In the genomic region with DNA sequence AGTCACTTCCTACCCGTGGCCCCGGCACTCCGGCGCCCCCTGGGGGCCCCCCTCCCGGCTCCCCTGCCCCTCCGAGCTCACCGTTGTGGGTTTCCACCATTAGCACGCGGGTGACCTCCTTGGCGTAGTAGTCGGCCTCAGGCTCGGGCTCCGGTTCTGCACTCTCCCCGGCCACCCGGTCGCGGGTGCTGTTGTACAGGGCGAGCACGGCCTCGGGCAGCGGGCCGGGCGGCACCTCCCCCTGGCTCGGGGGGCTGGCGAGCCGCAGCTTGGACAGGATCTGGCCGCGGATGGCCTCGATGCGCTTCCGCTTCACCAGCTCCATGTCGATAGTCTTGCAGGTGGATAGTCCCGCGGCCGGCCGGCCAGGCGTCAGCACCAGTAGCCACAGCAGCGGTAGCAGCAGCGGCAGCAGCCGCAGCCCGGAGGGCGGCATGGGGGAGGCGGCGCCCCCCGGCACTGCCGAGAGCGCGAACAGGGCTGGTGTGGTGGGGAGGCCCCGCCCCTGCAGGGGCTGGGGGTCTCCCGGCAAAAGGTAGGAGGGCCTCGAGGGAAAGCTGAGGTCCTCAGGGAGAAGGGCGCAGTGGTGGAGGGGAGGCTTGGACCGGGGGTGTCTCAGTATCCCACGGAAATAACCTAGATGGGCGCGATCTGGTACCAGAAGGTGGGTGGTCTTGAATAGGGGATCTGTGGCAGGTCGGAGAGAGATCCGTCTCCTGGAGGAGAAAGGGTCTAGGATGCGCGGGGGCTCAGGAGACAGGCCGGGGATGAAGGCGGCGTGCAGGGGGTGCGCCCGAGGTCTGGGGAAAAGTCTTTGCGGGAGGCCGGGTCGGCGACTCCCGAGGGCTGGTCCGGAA, we compare ENCODE assay signal across 1 cellular context.
TF ChIP-seq lines count a peak whose summit lies in the region.

No MANE protein-coding gene starts in this region.

TF ChIP-seq in HepG2, 621 proteins besides CTCF, POLR2A, EP300 and RAD21 (continued from another document and continues in another):
- peak; percentile 45; the same call in 1 of the 2 replicates for TF ChIP-seq HIC2 (CRISPR knock-in tag; IDR thresholded peaks at IDR 0.05; ENCODE audit: low read depth)
- no peak for TF ChIP-seq ZNF33A (CRISPR knock-in tag; IDR thresholded peaks at IDR 0.05; ENCODE audit: borderline replicate concordance)
- peak; percentile 32; the same call in 1 of the 2 replicates for TF ChIP-seq ZNF574 (CRISPR knock-in tag; IDR thresholded peaks at IDR 0.05)
- no peak for TF ChIP-seq MAFK (conservative IDR thresholded peaks at IDR 0.05 in 1 of 2, IDR thresholded peaks at IDR 0.05 in 1 of 2; ENCODE audit: low read length in 2 of 2)
- TF ChIP-seq, protein P1, sequence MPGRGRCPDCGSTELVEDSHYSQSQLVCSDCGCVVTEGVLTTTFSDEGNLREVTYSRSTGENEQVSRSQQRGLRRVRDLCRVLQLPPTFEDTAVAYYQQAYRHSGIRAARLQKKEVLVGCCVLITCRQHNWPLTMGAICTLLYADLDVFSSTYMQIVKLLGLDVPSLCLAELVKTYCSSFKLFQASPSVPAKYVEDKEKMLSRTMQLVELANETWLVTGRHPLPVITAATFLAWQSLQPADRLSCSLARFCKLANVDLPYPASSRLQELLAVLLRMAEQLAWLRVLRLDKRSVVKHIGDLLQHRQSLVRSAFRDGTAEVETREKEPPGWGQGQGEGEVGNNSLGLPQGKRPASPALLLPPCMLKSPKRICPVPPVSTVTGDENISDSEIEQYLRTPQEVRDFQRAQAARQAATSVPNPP (CRISPR knock-in tag; IDR thresholded peaks at IDR 0.05) = no peak
- TF ChIP-seq SRSF1 (optimal IDR thresholded peaks at IDR 0.05; ENCODE audit: low read depth, low read length) = no peak
- TF ChIP-seq ZNF781 (CRISPR knock-in tag; IDR thresholded peaks at IDR 0.05; ENCODE audit: borderline replicate concordance, not compliant biosample characterization) = no peak
- no peak for TF ChIP-seq ZBTB42 (CRISPR knock-in tag; IDR thresholded peaks at IDR 0.05)
- TF ChIP-seq HNRNPUL1 (IDR thresholded peaks at IDR 0.05; ENCODE audit: low read depth, low read length) = no peak
- no peak for TF ChIP-seq ZNF510 (CRISPR knock-in tag; IDR thresholded peaks at IDR 0.05; ENCODE audit: low read depth)
- peak; percentile 43; the same call in 1 of the 2 replicates for TF ChIP-seq ZNF770 (CRISPR knock-in tag; IDR thresholded peaks at IDR 0.05)
- TF ChIP-seq ZNF256 (CRISPR knock-in tag; conservative IDR thresholded peaks at IDR 0.05) = peak; percentile 42; the same call in 1 of the 2 replicates
- no peak for TF ChIP-seq HMGA1 (CRISPR knock-in tag; conservative IDR thresholded peaks at IDR 0.05)
- peak; percentile 77 for TF ChIP-seq YY1 (IDR thresholded peaks at IDR 0.05; ENCODE audit: insufficient read depth, insufficient replicate concordance, low read depth, low read length)
- no peak for TF ChIP-seq PREB (CRISPR knock-in tag; IDR thresholded peaks at IDR 0.05)
- peak; percentile 47; the same call in 1 of the 2 replicates for TF ChIP-seq TAF1 (CRISPR knock-in tag; IDR thresholded peaks at IDR 0.05)
- TF ChIP-seq DBP (CRISPR knock-in tag; IDR thresholded peaks at IDR 0.05; ENCODE audit: not compliant biosample characterization) = peak; percentile 33
- 0 out of 2 replicates have a peak, but pooled peaks have one; percentile 87 for TF ChIP-seq REL (CRISPR knock-in tag; conservative IDR thresholded peaks at IDR 0.05)
- TF ChIP-seq ZNF878 (CRISPR knock-in tag; IDR thresholded peaks at IDR 0.05) = 0 out of 2 replicates have a peak, but pooled peaks have one; percentile 47
- TF ChIP-seq ZNF768 (CRISPR knock-in tag; IDR thresholded peaks at IDR 0.05) = peak; percentile 44; the same call in 1 of the 2 replicates
- 0 out of 2 replicates have a peak, but pooled peaks have one; percentile 21 for TF ChIP-seq ZNF441 (CRISPR knock-in tag; IDR thresholded peaks at IDR 0.05; ENCODE audit: borderline replicate concordance)
- TF ChIP-seq GABPB1 (CRISPR knock-in tag; IDR thresholded peaks at IDR 0.05) = peak; percentile 73
- 0 out of 2 replicates have a peak, but pooled peaks have one; percentile 43 for TF ChIP-seq ZNF879 (CRISPR knock-in tag; IDR thresholded peaks at IDR 0.05)
- TF ChIP-seq PHF21A (CRISPR knock-in tag; IDR thresholded peaks at IDR 0.05) = no peak
- TF ChIP-seq ONECUT2 (CRISPR knock-in tag; IDR thresholded peaks at IDR 0.05) = no peak
- TF ChIP-seq NONO (IDR thresholded peaks at IDR 0.05) = no peak
- TF ChIP-seq NONO (CRISPR knock-in tag; conservative IDR thresholded peaks at IDR 0.05) = peak; percentile 69; the same call in 1 of the 2 replicates
- 0 out of 2 replicates have a peak, but pooled peaks have one; percentile 23 for TF ChIP-seq ZNF3 (CRISPR knock-in tag; IDR thresholded peaks at IDR 0.05)
- no peak for TF ChIP-seq ZNF296 (CRISPR knock-in tag; conservative IDR thresholded peaks at IDR 0.05)
- TF ChIP-seq, protein P2, sequence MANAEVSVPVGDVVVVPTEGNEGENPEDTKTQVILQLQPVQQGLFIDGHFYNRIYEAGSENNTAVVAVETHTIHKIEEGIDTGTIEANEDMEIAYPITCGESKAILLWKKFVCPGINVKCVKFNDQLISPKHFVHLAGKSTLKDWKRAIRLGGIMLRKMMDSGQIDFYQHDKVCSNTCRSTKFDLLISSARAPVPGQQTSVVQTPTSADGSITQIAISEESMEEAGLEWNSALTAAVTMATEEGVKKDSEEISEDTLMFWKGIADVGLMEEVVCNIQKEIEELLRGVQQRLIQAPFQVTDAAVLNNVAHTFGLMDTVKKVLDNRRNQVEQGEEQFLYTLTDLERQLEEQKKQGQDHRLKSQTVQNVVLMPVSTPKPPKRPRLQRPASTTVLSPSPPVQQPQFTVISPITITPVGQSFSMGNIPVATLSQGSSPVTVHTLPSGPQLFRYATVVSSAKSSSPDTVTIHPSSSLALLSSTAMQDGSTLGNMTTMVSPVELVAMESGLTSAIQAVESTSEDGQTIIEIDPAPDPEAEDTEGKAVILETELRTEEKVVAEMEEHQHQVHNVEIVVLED (CRISPR knock-in tag; IDR thresholded peaks at IDR 0.05; ENCODE audit: borderline replicate concordance) = peak; percentile 11; the same call in 1 of the 2 replicates
- TF ChIP-seq ZBTB8A (CRISPR knock-in tag; IDR thresholded peaks at IDR 0.05; ENCODE audit: borderline replicate concordance, low read depth) = 0 out of 2 replicates have a peak, but pooled peaks have one; percentile 28
- TF ChIP-seq SOX6 (IDR thresholded peaks at IDR 0.05) = no peak
- TF ChIP-seq SOX6 (CRISPR knock-in tag; IDR thresholded peaks at IDR 0.05) = no peak
- 0 out of 2 replicates have a peak, but pooled peaks have one; percentile 43 for TF ChIP-seq ZNF552 (CRISPR knock-in tag; IDR thresholded peaks at IDR 0.05; ENCODE audit: borderline replicate concordance)
- peak; percentile 65; the same call in 1 of the 2 replicates for TF ChIP-seq MTA1 (CRISPR knock-in tag; IDR thresholded peaks at IDR 0.05; ENCODE audit: borderline replicate concordance)
- 0 out of 2 replicates have a peak, but pooled peaks have one; percentile 31 for TF ChIP-seq ZNF83 (CRISPR knock-in tag; IDR thresholded peaks at IDR 0.05; ENCODE audit: borderline replicate concordance)
- TF ChIP-seq, protein P3, sequence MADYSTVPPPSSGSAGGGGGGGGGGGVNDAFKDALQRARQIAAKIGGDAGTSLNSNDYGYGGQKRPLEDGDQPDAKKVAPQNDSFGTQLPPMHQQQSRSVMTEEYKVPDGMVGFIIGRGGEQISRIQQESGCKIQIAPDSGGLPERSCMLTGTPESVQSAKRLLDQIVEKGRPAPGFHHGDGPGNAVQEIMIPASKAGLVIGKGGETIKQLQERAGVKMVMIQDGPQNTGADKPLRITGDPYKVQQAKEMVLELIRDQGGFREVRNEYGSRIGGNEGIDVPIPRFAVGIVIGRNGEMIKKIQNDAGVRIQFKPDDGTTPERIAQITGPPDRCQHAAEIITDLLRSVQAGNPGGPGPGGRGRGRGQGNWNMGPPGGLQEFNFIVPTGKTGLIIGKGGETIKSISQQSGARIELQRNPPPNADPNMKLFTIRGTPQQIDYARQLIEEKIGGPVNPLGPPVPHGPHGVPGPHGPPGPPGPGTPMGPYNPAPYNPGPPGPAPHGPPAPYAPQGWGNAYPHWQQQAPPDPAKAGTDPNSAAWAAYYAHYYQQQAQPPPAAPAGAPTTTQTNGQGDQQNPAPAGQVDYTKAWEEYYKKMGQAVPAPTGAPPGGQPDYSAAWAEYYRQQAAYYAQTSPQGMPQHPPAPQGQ (CRISPR knock-in tag; IDR thresholded peaks at IDR 0.05; ENCODE audit: borderline replicate concordance) = no peak
- TF ChIP-seq FOSL2 (CRISPR knock-in tag; IDR thresholded peaks at IDR 0.05) = 0 out of 2 replicates have a peak, but pooled peaks have one; percentile 6
- no peak for TF ChIP-seq PCBP2 (optimal IDR thresholded peaks at IDR 0.05; ENCODE audit: low read depth, low read length, poor library complexity, severe bottlenecking)
- TF ChIP-seq RNF2 (conservative IDR thresholded peaks at IDR 0.05; ENCODE audit: low read depth) = 0 out of 2 replicates have a peak, but pooled peaks have one; percentile 49
- TF ChIP-seq, protein P4, sequence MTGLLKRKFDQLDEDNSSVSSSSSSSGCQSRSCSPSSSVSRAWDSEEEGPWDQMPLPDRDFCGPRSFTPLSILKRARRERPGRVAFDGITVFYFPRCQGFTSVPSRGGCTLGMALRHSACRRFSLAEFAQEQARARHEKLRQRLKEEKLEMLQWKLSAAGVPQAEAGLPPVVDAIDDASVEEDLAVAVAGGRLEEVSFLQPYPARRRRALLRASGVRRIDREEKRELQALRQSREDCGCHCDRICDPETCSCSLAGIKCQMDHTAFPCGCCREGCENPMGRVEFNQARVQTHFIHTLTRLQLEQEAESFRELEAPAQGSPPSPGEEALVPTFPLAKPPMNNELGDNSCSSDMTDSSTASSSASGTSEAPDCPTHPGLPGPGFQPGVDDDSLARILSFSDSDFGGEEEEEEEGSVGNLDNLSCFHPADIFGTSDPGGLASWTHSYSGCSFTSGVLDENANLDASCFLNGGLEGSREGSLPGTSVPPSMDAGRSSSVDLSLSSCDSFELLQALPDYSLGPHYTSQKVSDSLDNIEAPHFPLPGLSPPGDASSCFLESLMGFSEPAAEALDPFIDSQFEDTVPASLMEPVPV (CRISPR knock-in tag; IDR thresholded peaks at IDR 0.05) = peak; percentile 24; the same call in 1 of the 2 replicates
- peak; percentile 63 for TF ChIP-seq KDM2A (CRISPR knock-in tag; IDR thresholded peaks at IDR 0.05; ENCODE audit: borderline replicate concordance, low read depth)
- TF ChIP-seq GPN1 (CRISPR knock-in tag; IDR thresholded peaks at IDR 0.05; ENCODE audit: borderline replicate concordance) = 0 out of 2 replicates have a peak, but pooled peaks have one; percentile 20
